ENCODE assay signal across 9 cellular contexts in the genomic region with DNA sequence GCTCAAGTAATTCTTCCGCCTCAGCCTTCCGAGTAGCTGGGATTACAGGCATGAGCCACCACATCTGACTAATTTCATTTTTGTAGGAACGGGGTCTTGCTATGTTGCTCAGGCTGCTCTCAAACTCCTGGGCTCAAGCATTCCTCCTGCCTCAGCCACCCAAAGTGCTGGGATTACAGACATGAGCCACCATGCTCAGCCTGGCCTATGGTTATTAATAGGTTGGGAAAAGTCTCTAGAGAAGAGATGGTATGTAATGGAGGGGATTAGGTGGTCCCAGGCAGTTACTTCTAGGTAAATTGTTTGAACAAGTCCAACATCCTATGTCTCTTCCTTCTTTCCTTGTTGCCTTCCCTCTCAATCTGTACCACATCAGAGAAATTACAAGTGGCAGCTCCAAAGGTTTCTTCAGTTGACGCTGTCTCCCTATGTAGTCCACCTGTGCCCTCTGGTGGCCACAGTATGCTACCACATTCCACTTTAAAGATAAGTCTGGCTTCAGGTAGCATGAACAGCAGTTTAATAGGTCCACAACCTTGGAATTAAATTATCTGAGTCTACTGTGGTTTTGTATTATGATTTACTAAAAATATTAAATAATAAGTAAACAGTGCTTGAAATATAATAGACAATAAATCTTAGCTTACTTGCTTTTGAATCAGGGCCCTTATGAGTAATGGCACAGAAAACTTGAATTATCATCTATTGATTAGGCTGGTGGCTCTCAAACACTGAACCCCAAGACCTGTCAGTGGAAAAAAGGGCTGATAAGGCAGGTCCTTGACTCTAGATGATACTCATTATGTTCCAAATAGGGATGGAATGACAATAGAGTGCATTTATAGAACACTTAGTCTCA. TPM values are rescaled to one million over a fixed set of nuclear protein-coding genes. Genes with fewer than 3 reads are reported as not detected.
DNase-seq lines count a peak whose midpoint lies in the region; ATAC-seq and TF ChIP-seq lines count a peak whose summit lies in the region.
"Had no signal": no experiment of that assay in that cellular context is flagged by ENCODE, and none has a peak within 500 bp of the region (broad histone marks: within the 10 kb centered on the region; RNA-seq: fewer than 3 reads in every experiment).

No MANE protein-coding gene starts in this region.

- no peak overlapping the region for H3K4me3 ChIP-seq in right cardiac atrium (ENCODE audit: low read length)
- H3K4me3 ChIP-seq in gastrocnemius medialis, result no peak overlapping the region

- H3K36me3 Mint-ChIP-seq in HFFc6 (ENCODE audit: low read depth), result peaks cover 7% of the 10 kb centered on the region
- H3K36me3 Mint-ChIP-seq in T-cell, result peaks cover 5% of the 10 kb centered on the region

- H3K27ac Mint-ChIP-seq in HFFc6 (no peak overlapping the region), T-cell (no peak overlapping the region)

- 68% methylated on average over 4 of the region's 4 CpGs for WGBS in right cardiac atrium

- intact Hi-C loops in right cardiac atrium (cut with DNase I) (loop anchor here in 3 of 4 donors (5.0 kb wide), 4 partner anchors 153 to 358 kb away; no protein-coding TSS in a partner anchor), gastrocnemius medialis (cut with DNase I; ENCODE audit: low total_unique reads) (loop anchor here (1.0 to 5.0 kb wide), 4 partner anchors 54 to 353 kb away; no protein-coding TSS in a partner anchor)

- POLR2A ChIA-PET in T-cell (lab: Charles Lee), result no interaction called here

- H3K27me3 ChIP-seq in right cardiac atrium (ENCODE audit: control insufficient read depth, insufficient read depth) (no peaks in the 10 kb centered on the region), gastrocnemius medialis (no peaks in the 10 kb centered on the region)

- H3K4me1 ChIP-seq in right cardiac atrium (ENCODE audit: control insufficient read depth, insufficient read depth, low read length) (no peaks in the 10 kb centered on the region), gastrocnemius medialis (peaks cover 19 to 27% of the 10 kb centered on the region in 2 donors)

- DNase-seq in EL, result peak; percentile 74
- peak; percentile 61 for DNase-seq in HFFc6
- peak; percentile 10 for DNase-seq in NCI-H1436 treated with DMSO at 0.1 percent for 48 hours (lab: John Stamatoyannopoulos, UW)
- peak; percentile 16 to 68 (median 56) for DNase-seq in T-cell
- DNase-seq in amygdala (lab: John Stamatoyannopoulos, UW), result peak in 39 of 56 donors; percentile 4 to 84 (median 25)
- peak; percentile 62 to 76 (median 70) for DNase-seq in right cardiac atrium
- peak; percentile 32 to 75 for DNase-seq in gastrocnemius medialis

- peaks cover 36% of the 10 kb centered on the region for H3K4me1 Mint-ChIP-seq in HFFc6 (ENCODE audit: low read depth)
- H3K4me1 Mint-ChIP-seq in T-cell, result peaks cover 0 to 6% (median 0%) of the 10 kb centered on the region in 3 donors

- H3K9me3 Mint-ChIP-seq in HFFc6, result no peaks in the 10 kb centered on the region
- H3K9me3 Mint-ChIP-seq in T-cell, result no peaks in the 10 kb centered on the region

- no peaks in the 10 kb centered on the region for H3K27me3 Mint-ChIP-seq in HFFc6 (ENCODE audit: insufficient read depth)
- H3K27me3 Mint-ChIP-seq in T-cell, result no peaks in the 10 kb centered on the region

- TF ChIP-seq CTCF in HFFc6 (IDR thresholded peaks at IDR 0.05) (peak; percentile 96), gastrocnemius medialis (IDR thresholded peaks at IDR 0.05 in 4 of 5, conservative IDR thresholded peaks at IDR 0.05 in 1 of 5) (peak; percentile 87 to 96 (median 91))

- TF ChIP-seq POLR2A in gastrocnemius medialis (IDR thresholded peaks at IDR 0.05), result no peak

- in situ Hi-C loops in gastrocnemius medialis (cut with MboI; ENCODE audit: low sequenced_read_pairs in 4 of 4), result loop anchor here in 2 of 4 donors (10.0 kb wide), 1 partner anchor 356 kb away; no protein-coding TSS in a partner anchor

- CTCF ChIA-PET in T-cell (lab: Charles Lee), result interaction anchor here (0.5 to 4.9 kb wide), 15 partner anchors 12 to 1184 kb away, joined by 3 to 53 read pairs (median 4); a partner anchor contains a TSS

- peak; percentile 84 to 92 (median 87) for ATAC-seq in T-cell (replicated peaks in 1 of 4)
- ATAC-seq in right cardiac atrium, result peak; percentile 75 to 78
- ATAC-seq in gastrocnemius medialis, result peak; percentile 84 to 94
- no peak for ATAC-seq in GM18873 (IDR thresholded peaks at IDR 0.05; ENCODE audit: low FRiP score, unreplicated experiment)

- H3K9me3 ChIP-seq in right cardiac atrium (ENCODE audit: control insufficient read depth, low read length), result no peaks in the 10 kb centered on the region
- no peaks in the 10 kb centered on the region for H3K9me3 ChIP-seq in gastrocnemius medialis

- no peak overlapping the region for H3K27ac ChIP-seq in right cardiac atrium (ENCODE audit: low read length)
- H3K27ac ChIP-seq in gastrocnemius medialis, result no peak overlapping the region

- peaks cover 0 to 3% of the 10 kb centered on the region in 2 donors for H3K36me3 ChIP-seq in gastrocnemius medialis

- no peak overlapping the region for H3K4me3 Mint-ChIP-seq in HFFc6
- no peak overlapping the region for H3K4me3 Mint-ChIP-seq in T-cell

RNA-seq across cellular contexts. Expression of a gene that starts 9.7 kb away (rescaled TPM):
- total RNA-seq in HFFc6 (2021; fragmentation: NEBNext Ultra II Directional; extraction: Animal tissue kit (Norgen Biotek cat#: 25700)), result 1 to 10 TPM; 6.6 to 7.5 (median 7.2) TPM
- total RNA-seq in T-cell (1 to 10 TPM; 1.7 to 4.5 (median 4.0) TPM), right cardiac atrium (1 to 10 TPM; 2.9 to 3.2 (median 3.2) TPM), gastrocnemius medialis (1 to 10 TPM in 3 of 4 donors, under 1 TPM in 1; 0.62 to 3.0 (median 2.3) TPM)
- 3.2 TPM for polyA plus RNA-seq in right cardiac atrium

RNA-seq across cellular contexts. Expression of a gene that starts 9.8 kb away (rescaled TPM):
- 10 to 100 TPM; 38.2 to 42.5 (median 40.5) TPM for total RNA-seq in HFFc6 (2021; fragmentation: NEBNext Ultra II Directional; extraction: Animal tissue kit (Norgen Biotek cat#: 25700))
- total RNA-seq in T-cell (10 to 100 TPM; 28.9 to 35.2 (median 30.9) TPM), right cardiac atrium (10 to 100 TPM; 14.2 to 19.6 (median 14.9) TPM), gastrocnemius medialis (10 to 100 TPM; 19.7 to 27.0 (median 23.9) TPM)
- polyA plus RNA-seq in right cardiac atrium, result 9.3 TPM

RNA-seq across cellular contexts. Expression of a gene that starts 30.2 kb away (rescaled TPM):
- 10 to 100 TPM in 5 of 6 experiments, 1 to 10 TPM in 1; 9.5 to 12.9 (median 11.4) TPM for total RNA-seq in HFFc6 (2021; fragmentation: NEBNext Ultra II Directional; extraction: Animal tissue kit (Norgen Biotek cat#: 25700))
- total RNA-seq in T-cell (10 to 100 TPM in 3 of 5 donors, 1 to 10 TPM in 2; 5.2 to 11.0 (median 10.0) TPM), right cardiac atrium (10 to 100 TPM in 1 of 4 donors, 1 to 10 TPM in 3; 5.1 to 10.4 (median 6.5) TPM), gastrocnemius medialis (1 to 10 TPM; 3.0 to 9.9 (median 6.9) TPM)
- polyA plus RNA-seq in right cardiac atrium, result 2.2 TPM

RNA-seq across cellular contexts. Expression of a gene that starts 46.2 kb away (rescaled TPM):
- not detected for total RNA-seq in HFFc6 (2021; fragmentation: NEBNext Ultra II Directional; extraction: Animal tissue kit (Norgen Biotek cat#: 25700))
- total RNA-seq in T-cell (not detected), right cardiac atrium (under 1 TPM in 2 of 4 donors, not detected in 2; 0.06 to 0.11 TPM), gastrocnemius medialis (not detected)
- 0.07 TPM for polyA plus RNA-seq in right cardiac atrium
- total RNA-seq: glomerular endothelial cell had no signal

Comparison
In these comparisons a context has a peak if more than half of its experiments do, and no peak if none do; other contexts are left out.
1. DNase-seq: peak in every context shown above with its lines; median percentile 74 in EL; 70 in right cardiac atrium; 61 in HFFc6; 56 in T-cell; 54 in gastrocnemius medialis; 25 in amygdala; 10 in NCI-H1436 treated with DMSO at 0.1 percent for 48 hours.